ENCODE assay signal across 19 cellular contexts in genomic region chr15:81288616-81289015, GRCh38.
"Had no signal": no experiment of that assay in that cellular context is flagged by ENCODE, and none has a peak within 500 bp of the region (broad histone marks: within the 10 kb centered on the region; RNA-seq: fewer than 3 reads in every experiment).

No MANE protein-coding gene starts in this region.

- H3K27me3 ChIP-seq: right atrium auricular region, stomach, testis, upper lobe of left lung had no signal

- H3K36me3 Mint-ChIP-seq: brain had no signal

- H3K4me1 Mint-ChIP-seq: brain, nephron had no signal

- H3K9me3 Mint-ChIP-seq: nephron had no signal

- H3K27ac ChIP-seq: left ventricle myocardium inferior, right atrium auricular region, stomach, testis, upper lobe of left lung had no signal

- H3K27ac Mint-ChIP-seq: activated CD4-positive, alpha-beta T cell treated with anti-CD3 and anti-CD28 coated beads, Interleukin-2, amount 10 ng/mL, durations not matched to agents 7 days and 5 days; activated T-helper 2 cell treated with anti-CD3 and anti-CD28 coated beads, Interferon-gamma antibody, Interleukin-2, Interleukin-4, amounts not matched to agents 10 μg/mL and 5 μg/mL and 100 μg/mL, durations not matched to agents 14 hours and 24 hours and 36 hours; brain; nephron; progenitor cell of endocrine pancreas had no signal

- H3K4me1 ChIP-seq: right atrium auricular region, testis had no signal

- H3K4me3 Mint-ChIP-seq: activated CD4-positive, alpha-beta T cell treated with anti-CD3 and anti-CD28 coated beads, Interleukin-2, amount 10 ng/mL, durations not matched to agents 7 days and 5 days; brain; nephron had no signal

- DNase-seq: activated CD4-positive, alpha-beta T cell treated with anti-CD3 and anti-CD28 coated beads, Interleukin-2, amount 10 ng/mL, durations not matched to agents 7 days and 5 days; activated CD4-positive, CD25-positive, alpha-beta regulatory T cell; activated naive CD4-positive, alpha-beta T cell treated with anti-CD3 and anti-CD28 coated beads, Interleukin-2, amount 50 U/mL, for 16 hours; central memory CD4-positive, alpha-beta T cell; effector CD8-positive, alpha-beta T cell; foreskin fibroblast; hypothalamus; left ventricle myocardium inferior; occipital lobe; stimulated activated CD4-positive, alpha-beta T cell treated with anti-CD3 and anti-CD28 coated beads, Interleukin-4, amount 100 ng/mL, for 4 hours; stimulated activated CD8-positive, alpha-beta memory T cell treated with anti-CD3 and anti-CD28 coated beads, Interleukin-4, amount 100 ng/mL, for 48 hours; stomach; testis; upper lobe of left lung had no signal

- H3K9me3 ChIP-seq: left ventricle myocardium inferior, right atrium auricular region, stomach, testis, upper lobe of left lung had no signal

- H3K4me3 ChIP-seq: left ventricle myocardium inferior, right atrium auricular region, stomach, testis, upper lobe of left lung had no signal

- H3K27me3 Mint-ChIP-seq: activated CD4-positive, alpha-beta T cell treated with anti-CD3 and anti-CD28 coated beads, Interleukin-2, amount 10 ng/mL, durations not matched to agents 7 days and 5 days; progenitor cell of endocrine pancreas had no signal
